ENCODE assay signal across 8 cellular contexts in the genomic region with DNA sequence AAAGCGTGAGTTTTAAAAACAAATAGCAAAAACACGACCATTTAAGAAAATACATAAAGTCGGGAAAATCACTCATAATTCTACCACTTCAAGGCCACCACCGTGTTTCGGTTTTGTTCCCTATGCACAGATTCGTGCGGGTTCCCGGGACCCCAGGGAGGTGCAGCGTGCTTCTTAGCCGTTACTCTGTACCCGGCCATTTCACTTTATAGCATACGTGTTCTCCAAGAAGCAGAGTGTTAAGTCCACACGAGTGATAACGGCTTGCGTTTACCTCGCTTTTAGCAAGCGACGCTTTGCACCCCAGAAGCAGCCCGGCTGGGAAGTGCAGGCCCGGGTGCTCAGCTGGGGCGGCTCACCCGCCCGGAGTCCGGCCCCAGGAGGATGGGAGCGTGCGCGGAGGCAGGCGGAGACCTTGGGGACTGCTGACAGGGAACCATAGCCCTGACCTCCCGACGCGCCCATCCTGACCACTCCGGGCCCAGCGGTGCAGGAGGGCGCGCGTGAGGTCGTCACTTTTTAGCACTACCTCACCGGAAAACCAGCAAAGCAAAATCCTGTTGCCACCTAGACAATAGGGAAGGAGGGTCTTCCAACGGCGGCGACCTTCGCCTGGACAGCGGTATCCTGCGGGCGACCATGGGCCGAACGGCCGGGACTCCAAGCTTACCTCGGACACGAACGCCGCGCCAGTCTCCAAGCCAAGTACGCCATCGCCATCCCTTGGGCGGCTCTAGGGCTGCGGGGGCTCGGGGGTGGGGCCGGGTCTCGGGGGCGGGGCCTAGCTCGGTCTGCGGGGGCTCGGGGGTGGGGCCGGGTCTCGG. TPM values are rescaled to one million over a fixed set of nuclear protein-coding genes. Genes with fewer than 3 reads are reported as not detected.
DNase-seq lines count a peak whose midpoint lies in the region; ATAC-seq, FAIRE-seq and TF ChIP-seq lines count a peak whose summit lies in the region.

A gene with protein sequence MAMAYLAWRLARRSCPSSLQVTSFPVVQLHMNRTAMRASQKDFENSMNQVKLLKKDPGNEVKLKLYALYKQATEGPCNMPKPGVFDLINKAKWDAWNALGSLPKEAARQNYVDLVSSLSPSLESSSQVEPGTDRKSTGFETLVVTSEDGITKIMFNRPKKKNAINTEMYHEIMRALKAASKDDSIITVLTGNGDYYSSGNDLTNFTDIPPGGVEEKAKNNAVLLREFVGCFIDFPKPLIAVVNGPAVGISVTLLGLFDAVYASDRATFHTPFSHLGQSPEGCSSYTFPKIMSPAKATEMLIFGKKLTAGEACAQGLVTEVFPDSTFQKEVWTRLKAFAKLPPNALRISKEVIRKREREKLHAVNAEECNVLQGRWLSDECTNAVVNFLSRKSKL (minus strand): TSS at position 735 of the 824 bp plus-strand sequence. CDS start 15 bp downstream, at position 720.

- no peak within 1 kb of the TSS; the same call in 1 of the 2 replicates for H2AK5ac ChIP-seq in H1 (ENCODE audit: low read depth, low read length)

- H3K4me1 Mint-ChIP-seq in activated CD4-positive, alpha-beta T cell treated with anti-CD3 and anti-CD28 coated beads, Interleukin-2, amount 10 ng/mL, durations not matched to agents 24 days and 14 days, result peaks cover 28% of the 10 kb centered on the region

- no peak for TF ChIP-seq CTCF in H1 (IDR thresholded peaks at IDR 0.05; ENCODE audit: control extremely low read depth in 1 of 3, insufficient read depth in 1 of 3, low read depth in 1 of 3, low read length in 3 of 3)

- H3K79me1 ChIP-seq in H1 (ENCODE audit: low read depth, low read length), result no peaks in the 10 kb centered on the region

- peak within 1 kb of the TSS; percentile 83; the same call in 1 of the 2 replicates for H4K8ac ChIP-seq in H1 (ENCODE audit: extremely low read depth, insufficient read depth, low read length)

- CTCF ChIA-PET in H1 (lab: Charles Lee; ENCODE audit: partially characterized antibody), result interaction anchor here (0.6 to 3.2 kb wide), 4 partner anchors 14 to 79 kb away, joined by 3 to 22 read pairs (median 3); no protein-coding TSS in a partner anchor

- H3K4me2 ChIP-seq in H1 (ENCODE audit: insufficient read depth in 1 of 2, low read depth in 2 of 2, low read length in 2 of 2), result peak within 1 kb of the TSS; percentile 67 to 80

- peaks cover 7% of the 10 kb centered on the region in 2 experiments; a peak in 3 of 4 replicates for H3K9me3 ChIP-seq in H1 (ENCODE audit: insufficient read depth in 2 of 2, low read depth in 1 of 2, low read length in 1 of 2)

- H3K27me3 Mint-ChIP-seq in activated CD4-positive, alpha-beta T cell treated with anti-CD3 and anti-CD28 coated beads, Interleukin-2, amount 10 ng/mL, durations not matched to agents 24 days and 14 days, result no peaks in the 10 kb centered on the region

- no peak within 1 kb of the TSS for H2BK20ac ChIP-seq in H1 (ENCODE audit: low read length)

- no peak for TF ChIP-seq RAD21 in H1 (IDR thresholded peaks at IDR 0.05 in 1 of 2, conservative IDR thresholded peaks at IDR 0.05 in 1 of 2; ENCODE audit: low read depth in 2 of 2, low read length in 2 of 2)

- peak within 1 kb of the TSS; percentile 92 for H3K27ac Mint-ChIP-seq in activated CD4-positive, alpha-beta T cell treated with anti-CD3 and anti-CD28 coated beads, Interleukin-2, amount 10 ng/mL, durations not matched to agents 24 days and 14 days

- WGBS in H1 (ENCODE audit: extremely low coverage in 1 of 2, insufficient coverage in 1 of 2, insufficient read length in 1 of 2, insufficient replicate concordance in 2 of 2, low coverage in 1 of 2, low lambda C conversion rate in 2 of 2, missing lambda C conversion rate in 1 of 2), 2 experiments, result 2% methylated on average over 39 of the region's 66 CpGs; no CpG with 5 or more reads in 1 of the 2 experiments

- H3K4me1 ChIP-seq in H1 (replicated peaks in 1 of 4; ENCODE audit: control insufficient read depth in 3 of 4, insufficient read depth in 4 of 4, low read length in 3 of 4), result peaks cover 2 to 5% (median 4%) of the 10 kb centered on the region in 4 experiments; a peak in 5 of 7 replicates

- peaks cover 0 to 23% of the 10 kb centered on the region in 2 experiments; a peak in 3 of 4 replicates for H3K79me2 ChIP-seq in H1 (ENCODE audit: control insufficient read depth in 1 of 2, insufficient read depth in 2 of 2, low read length in 2 of 2)

- no peak within 1 kb of the TSS for H3K23ac ChIP-seq in H1 (ENCODE audit: insufficient read length)

- H2BK5ac ChIP-seq in H1 (ENCODE audit: low read depth, low read length), result peak within 1 kb of the TSS; percentile 89; the same call in 1 of the 2 replicates

- 0 out of 3 replicates have a peak, but pooled peaks of 1 of the 2 experiments have one; percentile 51 for TF ChIP-seq EP300 in H1 (IDR thresholded peaks at IDR 0.05; ENCODE audit: borderline replicate concordance in 1 of 2, low read depth in 2 of 2, low read length in 2 of 2)

- H3K27me3 ChIP-seq in H1 (replicated peaks in 1 of 4; ENCODE audit: control insufficient read depth in 3 of 4, extremely low read depth in 1 of 4, insufficient read depth in 3 of 4, low read length in 3 of 4), result no peaks in the 10 kb centered on the region

- peak within 1 kb of the TSS; percentile 13 for H2BK120ac ChIP-seq in H1 (replicated peaks; ENCODE audit: low read depth, low read length)

- no peak for FAIRE-seq in H1 (lab: Jason Lieb, UNC)

- peak within 1 kb of the TSS; percentile 96 for H4K5ac ChIP-seq in H1 (ENCODE audit: insufficient read length, low read depth, low read length)

- peaks cover 9 to 28% (median 17%) of the 10 kb centered on the region in 4 experiments; a peak in 7 of 8 replicates for H3K36me3 ChIP-seq in H1 (ENCODE audit: control insufficient read depth in 2 of 4, insufficient read depth in 4 of 4, low read length in 3 of 4)

- peak within 1 kb of the TSS; percentile 16 for H3K4ac ChIP-seq in H1 (replicated peaks; ENCODE audit: insufficient read length, low read depth, low read length)

- ATAC-seq in HG02970 (IDR thresholded peaks at IDR 0.05; ENCODE audit: low FRiP score, unreplicated experiment), result peak; percentile 45

- H4K20me1 ChIP-seq in H1 (replicated peaks in 1 of 2; ENCODE audit: control insufficient read depth in 1 of 2, insufficient read depth in 2 of 2, low read length in 2 of 2), result no peaks in the 10 kb centered on the region

- peak within 1 kb of the TSS; percentile 70 for H4K91ac ChIP-seq in H1 (replicated peaks; ENCODE audit: insufficient read length, low read length)

- peak within 1 kb of the TSS; percentile 28; the same call in 1 of the 2 replicates for H2BK12ac ChIP-seq in H1 (ENCODE audit: low read depth, low read length)

- peak; percentile 31 for DNase-seq in activated T-cell treated with anti-CD3 and anti-CD28 coated beads for 24 hours (ENCODE audit: low read depth)
- no peak for DNase-seq in activated T-cell treated with anti-CD3 and anti-CD28 coated beads, Interleukin-2, amount 50 U/mL, for 1 hour
- peak; percentile 39 for DNase-seq in NCI-H226
- DNase-seq in activated CD4-positive, alpha-beta T cell treated with anti-CD3 and anti-CD28 coated beads, Interleukin-2, amount 10 ng/mL, durations not matched to agents 24 days and 14 days, result peak; percentile 91
- peak; percentile 13 to 85 for DNase-seq in H1 (ENCODE audit: low read depth in 1 of 2, low spot score in 2 of 2)
- DNase-seq in medulla oblongata (ENCODE audit: extremely low spot score), result peak; percentile 50
- peak; percentile 16 for DNase-seq in stimulated activated CD8-positive, alpha-beta memory T cell treated with anti-CD3 and anti-CD28 coated beads, Interleukin-15, amount 100 ng/mL, for 1 hour (ENCODE audit: low read depth)

- H2BK15ac ChIP-seq in H1 (ENCODE audit: low read length), result 0 out of 2 replicates have a peak within 1 kb of the TSS, but pooled peaks have one; percentile 61

- H3K9me3 Mint-ChIP-seq in activated CD4-positive, alpha-beta T cell treated with anti-CD3 and anti-CD28 coated beads, Interleukin-2, amount 10 ng/mL, durations not matched to agents 24 days and 14 days, result peaks cover 3% of the 10 kb centered on the region

- intact Hi-C loops in activated CD4-positive, alpha-beta T cell treated with anti-CD3 and anti-CD28 coated beads, Interleukin-2, amount 10 ng/mL, durations not matched to agents 24 days and 14 days (cut with micrococcal nuclease), result loop anchor here (1.0 to 10.0 kb wide), 7 partner anchors 21 to 978 kb away; partner anchors contain the start of genes CDYL, FAM50B, PSMG4 and TUBB2A

- peak within 1 kb of the TSS; percentile 89 for H2AFZ ChIP-seq in H1 (ENCODE audit: low read length)

- H3K36me3 Mint-ChIP-seq in activated CD4-positive, alpha-beta T cell treated with anti-CD3 and anti-CD28 coated beads, Interleukin-2, amount 10 ng/mL, durations not matched to agents 24 days and 14 days (ENCODE audit: low read depth), result peaks cover 27% of the 10 kb centered on the region

- H3K4me3 Mint-ChIP-seq in activated CD4-positive, alpha-beta T cell treated with anti-CD3 and anti-CD28 coated beads, Interleukin-2, amount 10 ng/mL, durations not matched to agents 24 days and 14 days, result peak within 1 kb of the TSS; percentile 90

- H3K9ac ChIP-seq in H1 (replicated peaks in 1 of 4; ENCODE audit: extremely low read depth in 1 of 4, low read depth in 3 of 4, low read length in 3 of 4), result peak within 1 kb of the TSS in 3 of 4 experiments; percentile 77 to 78 (median 77); a peak in 6 of 7 replicates

- peak within 1 kb of the TSS; percentile 96 for H3K18ac ChIP-seq in H1 (ENCODE audit: extremely low read depth, low read length)

- peak within 1 kb of the TSS; percentile 83 to 94 (median 85) for H3K4me3 ChIP-seq in H1 (ENCODE audit: extremely low read depth in 1 of 4, insufficient read depth in 2 of 4, low read depth in 3 of 4, low read length in 4 of 4)

- TF ChIP-seq POLR2A in H1 (IDR thresholded peaks at IDR 0.05; ENCODE audit: control extremely low read depth in 1 of 2, low read depth in 2 of 2, low read length in 2 of 2), result peak in 1 of 2 experiments; percentile 72

- peak within 1 kb of the TSS; percentile 72 for H3K56ac ChIP-seq in H1 (replicated peaks; ENCODE audit: insufficient read length, low read depth, low read length)

- POLR2A ChIA-PET in H1 (lab: Charles Lee; ENCODE audit: partially characterized antibody), result interaction anchor here (0.6 to 3.6 kb wide), 10 partner anchors 8 to 182 kb away, joined by 3 to 17 read pairs (median 4); a partner anchor contains a TSS

- H3K23me2 ChIP-seq in H1 (ENCODE audit: low read depth, low read length), result peaks cover 2% of the 10 kb centered on the region; the same call in 1 of the 2 replicates

- peak within 1 kb of the TSS; percentile 83 for H3K27ac ChIP-seq in H1 (ENCODE audit: low read depth, low read length)

- H3K14ac ChIP-seq in H1 (ENCODE audit: insufficient read length), result no peak within 1 kb of the TSS

RNA-seq across cellular contexts. Expression of the gene that starts here (rescaled TPM):
- 18.3 and 20.1 TPM in 2 replicates for total RNA-seq in activated CD4-positive, alpha-beta T cell treated with anti-CD3 and anti-CD28 coated beads, Interleukin-2, amount 10 ng/mL, durations not matched to agents 24 days and 14 days
- 69.7 and 70.8 TPM in 2 replicates for total RNA-seq in H1 (2021; fragmentation: NEBNext Ultra II Directional; extraction: Animal tissue kit (Norgen Biotek cat#: 25700))
- polyA plus RNA-seq in H1 (2011; rRNA removed), result 23.2 and 40.4 TPM in 2 replicates
- polyA plus RNA-seq in H1 (2011; cell fraction: cytosol; rRNA removed), result 43.8 TPM
- polyA plus RNA-seq in H1 (2011; cell fraction: nucleus; rRNA removed), result 48.3 TPM
- 91.7 to 138 TPM (median 105 TPM) in 4 replicates for polyA plus RNA-seq in H1 (2012, experiment 1 of 2)
- polyA plus RNA-seq in H1 (2012, experiment 2 of 2), result 20.4 TPM
- polyA plus RNA-seq in H1 (2013, experiment 1 of 2), result 69.2 TPM
- polyA plus RNA-seq in H1 (2013, experiment 2 of 2), result 73.0 TPM
- polyA minus RNA-seq in H1 (2011; rRNA and poly(A)+ RNA removed), result 61.5 and 77.7 TPM in 2 replicates
- polyA minus RNA-seq in H1 (2011; cell fraction: cytosol; rRNA and poly(A)+ RNA removed), result 21.7 TPM
- 27.6 TPM for polyA minus RNA-seq in H1 (2011; cell fraction: nucleus; rRNA and poly(A)+ RNA removed)
